Comparison of ENCODE assay signal across 15 cellular contexts in genomic region chr12:72207756-72208155, GRCh38.
"Had no signal": no experiment of that assay in that cellular context is flagged by ENCODE, and none has a peak within 500 bp of the region (broad histone marks: within the 10 kb centered on the region; RNA-seq: fewer than 3 reads in every experiment).

No MANE protein-coding gene starts in this region.

- H3K4me3 ChIP-seq: adrenal gland, body of pancreas, SK-N-MC, smooth muscle cell, transverse colon had no signal

- H3K4me2 ChIP-seq: smooth muscle cell had no signal

- H3K9ac ChIP-seq: parathyroid adenoma had no signal

- FAIRE-seq: islet of Langerhans had no signal

- H3K36me3 ChIP-seq: adrenal gland, transverse colon had no signal

- H3K27me3 ChIP-seq: adrenal gland, body of pancreas, transverse colon had no signal

- ATAC-seq: body of pancreas; esophagus mucosa; stimulated activated memory B cell treated with anti-CD40 and anti-IgM and Interleukin-4, amounts not matched to agents 10 μg/mL and 1 μg/mL and 100 μg/mL, for 72 hours; T-cell had no signal

- H3K4me1 ChIP-seq: adrenal gland, body of pancreas, parathyroid adenoma, transverse colon had no signal

- H3K27ac ChIP-seq: adrenal gland, body of pancreas, parathyroid adenoma, SK-N-MC, transverse colon had no signal

- H3K9me3 ChIP-seq: body of pancreas, transverse colon had no signal

- H2AFZ ChIP-seq: parathyroid adenoma had no signal

- DNase-seq: activated CD4-positive, alpha-beta T cell treated with anti-CD3 and anti-CD28 coated beads, Interleukin-2, amount 10 ng/mL, durations not matched to agents 24 days and 14 days; activated CD8-positive, alpha-beta memory T cell treated with anti-CD3 and anti-CD28 coated beads for 24 hours; activated naive CD4-positive, alpha-beta T cell treated with anti-CD3 and anti-CD28 coated beads, Interleukin-2, amount 50 U/mL, for 16 hours; adrenal gland; body of pancreas; cerebellar nuclear complex; dermis blood vessel endothelial cell; T-cell; transverse colon had no signal
